Comparison of ENCODE assay signal across 1 cellular context in genomic region chr3:169591983-169592644, GRCh38.
TF ChIP-seq lines count a peak whose summit lies in the region.

No MANE protein-coding gene starts in this region.

TF ChIP-seq in IMR-90, 13 proteins besides CTCF, POLR2A, EP300 and RAD21 (continued from another document):
- TF ChIP-seq SMC3 (IDR thresholded peaks at IDR 0.05; ENCODE audit: low read depth, low read length) = no peak
